ENCODE assay signal across 9 cellular contexts in the genomic region with DNA sequence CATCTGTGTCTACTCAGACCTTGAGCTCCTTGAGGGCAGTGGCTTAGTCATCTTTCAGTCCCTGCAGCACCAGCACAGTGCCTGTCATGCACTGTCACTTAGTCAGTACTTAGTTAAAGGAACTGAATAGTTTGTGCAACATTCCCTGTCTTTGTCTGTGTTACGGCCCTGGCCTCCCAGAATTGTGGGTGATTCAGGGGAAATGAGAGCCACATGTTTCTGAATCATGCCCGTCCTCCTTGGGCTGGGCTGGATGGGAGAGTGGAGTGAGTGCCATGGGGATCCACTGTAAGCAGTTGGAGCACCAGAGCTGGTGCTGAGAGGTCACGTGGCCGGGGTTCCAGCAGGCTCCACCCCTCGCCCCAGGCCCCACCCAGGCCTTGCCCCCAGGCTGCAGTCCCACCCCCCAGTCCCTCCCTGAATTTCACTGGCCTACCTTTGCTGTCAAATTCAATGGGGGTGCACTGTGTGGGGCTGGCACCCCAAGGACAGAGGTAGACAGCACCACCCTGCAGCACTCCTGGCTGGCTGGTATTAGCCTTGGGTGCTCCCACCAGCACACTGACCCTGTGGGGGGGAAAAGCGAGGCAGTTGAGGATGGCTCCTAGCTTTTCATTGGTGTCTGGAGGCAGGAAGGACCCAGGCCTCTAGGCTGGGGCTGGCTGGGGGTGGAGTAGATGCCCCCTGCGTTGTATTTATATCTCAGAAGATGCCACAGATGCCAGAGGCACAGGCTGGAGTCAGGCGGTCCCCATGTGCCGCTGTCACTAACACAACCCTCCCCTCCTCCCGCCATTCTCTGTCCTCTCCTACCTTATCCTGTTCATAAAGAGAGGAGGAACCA. TPM values are rescaled to one million over a fixed set of nuclear protein-coding genes. Genes with fewer than 3 reads are reported as not detected.
DNase-seq lines count a peak whose midpoint lies in the region; ATAC-seq and TF ChIP-seq lines count a peak whose summit lies in the region.
"Had no signal": no experiment of that assay in that cellular context is flagged by ENCODE, and none has a peak within 500 bp of the region (broad histone marks: within the 10 kb centered on the region; RNA-seq: fewer than 3 reads in every experiment).

No MANE protein-coding gene starts in this region.

- H3K36me3 ChIP-seq in SJSA1, result peaks cover 58% of the 10 kb centered on the region

- H3K4me3 Mint-ChIP-seq in stimulated activated effector memory CD8-positive, alpha-beta T cell treated with anti-CD3 and anti-CD28 coated beads, Interleukin-12 subunit alpha, Interleukin-12 subunit beta, amount 100 ng/mL, for 72 hours, result peak overlapping the region; percentile 60
- no peak overlapping the region for H3K4me3 Mint-ChIP-seq in mesothelial cell of epicardium
- H3K4me3 Mint-ChIP-seq: neural crest cell had no signal

- H3K27ac ChIP-seq in SJSA1, result peak overlapping the region; percentile 82

- no peak for TF ChIP-seq CTCF in mesothelial cell of epicardium (IDR thresholded peaks at IDR 0.05; ENCODE audit: unreplicated experiment)

- H3K36me3 Mint-ChIP-seq in stimulated activated effector memory CD8-positive, alpha-beta T cell treated with anti-CD3 and anti-CD28 coated beads, Interleukin-12 subunit alpha, Interleukin-12 subunit beta, amount 100 ng/mL, for 72 hours, result peaks cover 83% of the 10 kb centered on the region
- peaks cover 18% of the 10 kb centered on the region for H3K36me3 Mint-ChIP-seq in mesothelial cell of epicardium

- peak overlapping the region; percentile 90 for H3K27ac Mint-ChIP-seq in stimulated activated effector memory CD8-positive, alpha-beta T cell treated with anti-CD3 and anti-CD28 coated beads, Interleukin-12 subunit alpha, Interleukin-12 subunit beta, amount 100 ng/mL, for 72 hours
- no peak overlapping the region for H3K27ac Mint-ChIP-seq in mesothelial cell of epicardium

- H3K4me1 ChIP-seq in SJSA1 (replicated peaks), result peaks cover 36% of the 10 kb centered on the region

- H3K4me3 ChIP-seq in SJSA1, result no peak overlapping the region

- H3K27me3 Mint-ChIP-seq in mesothelial cell of epicardium (ENCODE audit: low read depth), result no peaks in the 10 kb centered on the region

- peak; percentile 93 for ATAC-seq in stimulated activated effector memory CD8-positive, alpha-beta T cell treated with anti-CD3 and anti-CD28 coated beads, Interleukin-12 subunit alpha, Interleukin-12 subunit beta, amount 100 ng/mL, for 72 hours
- ATAC-seq in HG03196 (IDR thresholded peaks at IDR 0.05; ENCODE audit: unreplicated experiment), result no peak
- no peak for ATAC-seq in GM19397 (IDR thresholded peaks at IDR 0.05; ENCODE audit: unreplicated experiment)

- H3K4me1 Mint-ChIP-seq in stimulated activated effector memory CD8-positive, alpha-beta T cell treated with anti-CD3 and anti-CD28 coated beads, Interleukin-12 subunit alpha, Interleukin-12 subunit beta, amount 100 ng/mL, for 72 hours, result peaks cover 70% of the 10 kb centered on the region
- H3K4me1 Mint-ChIP-seq in mesothelial cell of epicardium, result no peaks in the 10 kb centered on the region

- DNase-seq in ELR (ENCODE audit: low read depth) (peak; percentile 99), SJSA1 (ENCODE audit: low read depth in 1 of 2, low spot score in 2 of 2) (peak; percentile 91 to 95), astrocyte of the hippocampus (ENCODE audit: low read depth, low spot score) (peak; percentile 71), islet precursor cell (peak; percentile 90), mesothelial cell of epicardium (ENCODE audit: low spot score in 2 of 2, unreplicated experiment in 2 of 2) (no peak)
- no peak for DNase-seq in stimulated activated effector memory CD8-positive, alpha-beta T cell treated with anti-CD3 and anti-CD28 coated beads, Interleukin-12 subunit alpha, Interleukin-12 subunit beta, amount 100 ng/mL, for 72 hours (ENCODE audit: low spot score in 2 of 2)

- H3K9me3 ChIP-seq in SJSA1 (replicated peaks), result no peaks in the 10 kb centered on the region

- no peaks in the 10 kb centered on the region for H3K27me3 ChIP-seq in SJSA1 (replicated peaks)

- no peaks in the 10 kb centered on the region for H3K9me3 Mint-ChIP-seq in stimulated activated effector memory CD8-positive, alpha-beta T cell treated with anti-CD3 and anti-CD28 coated beads, Interleukin-12 subunit alpha, Interleukin-12 subunit beta, amount 100 ng/mL, for 72 hours
- H3K9me3 Mint-ChIP-seq in mesothelial cell of epicardium, result no peaks in the 10 kb centered on the region
- H3K9me3 Mint-ChIP-seq: neural crest cell had no signal

RNA-seq across cellular contexts. Expression of gene ITGA5, which starts 7.4 kb away (rescaled TPM):
- 78.9 and 99.4 TPM in 2 replicates for total RNA-seq in SJSA1 (2014; rRNA removed; shearing (Covaris generic))
- total RNA-seq in mesothelial cell of epicardium, result 60.7 to 71.9 TPM (median 65.3 TPM) in 3 replicates

RNA-seq across cellular contexts. Expression of gene ZNF385A, which starts 27.1 kb away (rescaled TPM):
- 0.31 and 0.42 TPM in 2 replicates for total RNA-seq in SJSA1 (2014; rRNA removed; shearing (Covaris generic))
- 30.5 to 35.4 TPM (median 34.2 TPM) in 3 replicates for total RNA-seq in mesothelial cell of epicardium

RNA-seq across cellular contexts. Expression of gene GPR84, which starts 47.3 kb away (rescaled TPM):
- not detected in 2 replicates for total RNA-seq in SJSA1 (2014; rRNA removed; shearing (Covaris generic))
- total RNA-seq in mesothelial cell of epicardium, result 0.18 to 0.32 TPM (median 0.24 TPM) in 3 replicates
- total RNA-seq: neural crest cell had no signal

Comparison
In these comparisons a context has a peak if more than half of its experiments do, and no peak if none do; other contexts are left out.
1. DNase-seq: peak in ELR (single experiment), SJSA1 (2 of 2), astrocyte of the hippocampus (single experiment) and islet precursor cell (single experiment); none in stimulated activated effector memory CD8-positive, alpha-beta T cell treated with anti-CD3 and anti-CD28 coated beads, Interleukin-12 subunit alpha, Interleukin-12 subunit beta, amount 100 ng/mL, for 72 hours (0 of 2) and mesothelial cell of epicardium (0 of 2).
2. RNA of gene ZNF385A, which starts 27.1 kb away (total RNA-seq): 30.5 to 35.4 TPM in mesothelial cell of epicardium; 0.31 to 0.42 TPM in SJSA1; every median in the first group is over 10 times any median in the second.